ENCODE assay signal across 1 cellular context in the genomic region with DNA sequence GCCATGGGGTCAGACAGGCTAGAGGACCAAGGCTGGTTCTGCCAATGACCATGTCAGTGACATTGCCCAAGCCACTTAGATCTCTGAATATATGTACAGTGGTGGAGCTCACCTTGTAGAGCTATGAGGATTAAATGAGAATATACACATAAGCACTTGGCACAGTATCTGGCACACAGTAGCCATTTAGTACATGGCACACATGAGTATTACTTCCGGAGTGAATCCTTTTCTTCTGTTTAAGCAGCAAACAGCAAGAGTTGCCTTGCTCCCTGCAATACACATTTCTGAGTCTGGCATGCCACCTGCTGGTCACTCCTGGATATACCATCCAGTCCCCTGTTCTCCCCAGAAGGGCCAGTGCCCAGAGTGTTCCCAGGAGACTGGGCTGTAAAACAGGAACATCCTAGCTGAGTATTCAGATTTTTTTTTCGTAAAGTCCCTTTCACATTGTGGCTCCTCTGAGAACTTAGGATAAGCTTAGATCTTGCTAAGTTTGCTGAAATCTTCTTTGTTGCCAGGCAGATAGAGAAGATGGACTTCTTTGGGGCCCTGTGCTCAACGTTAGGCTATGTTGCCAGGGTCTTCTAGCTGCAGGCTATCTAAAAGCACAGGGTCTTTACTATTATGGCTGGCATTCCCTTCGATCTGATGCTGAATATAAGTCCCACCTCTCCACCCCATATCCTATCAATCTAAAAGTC.
TF ChIP-seq lines count a peak whose summit lies in the region.

No MANE protein-coding gene starts in this region.

TF ChIP-seq in GM12878, 131 proteins besides CTCF, POLR2A, EP300 and RAD21 (continued from another document):
- TF ChIP-seq, protein P1, sequence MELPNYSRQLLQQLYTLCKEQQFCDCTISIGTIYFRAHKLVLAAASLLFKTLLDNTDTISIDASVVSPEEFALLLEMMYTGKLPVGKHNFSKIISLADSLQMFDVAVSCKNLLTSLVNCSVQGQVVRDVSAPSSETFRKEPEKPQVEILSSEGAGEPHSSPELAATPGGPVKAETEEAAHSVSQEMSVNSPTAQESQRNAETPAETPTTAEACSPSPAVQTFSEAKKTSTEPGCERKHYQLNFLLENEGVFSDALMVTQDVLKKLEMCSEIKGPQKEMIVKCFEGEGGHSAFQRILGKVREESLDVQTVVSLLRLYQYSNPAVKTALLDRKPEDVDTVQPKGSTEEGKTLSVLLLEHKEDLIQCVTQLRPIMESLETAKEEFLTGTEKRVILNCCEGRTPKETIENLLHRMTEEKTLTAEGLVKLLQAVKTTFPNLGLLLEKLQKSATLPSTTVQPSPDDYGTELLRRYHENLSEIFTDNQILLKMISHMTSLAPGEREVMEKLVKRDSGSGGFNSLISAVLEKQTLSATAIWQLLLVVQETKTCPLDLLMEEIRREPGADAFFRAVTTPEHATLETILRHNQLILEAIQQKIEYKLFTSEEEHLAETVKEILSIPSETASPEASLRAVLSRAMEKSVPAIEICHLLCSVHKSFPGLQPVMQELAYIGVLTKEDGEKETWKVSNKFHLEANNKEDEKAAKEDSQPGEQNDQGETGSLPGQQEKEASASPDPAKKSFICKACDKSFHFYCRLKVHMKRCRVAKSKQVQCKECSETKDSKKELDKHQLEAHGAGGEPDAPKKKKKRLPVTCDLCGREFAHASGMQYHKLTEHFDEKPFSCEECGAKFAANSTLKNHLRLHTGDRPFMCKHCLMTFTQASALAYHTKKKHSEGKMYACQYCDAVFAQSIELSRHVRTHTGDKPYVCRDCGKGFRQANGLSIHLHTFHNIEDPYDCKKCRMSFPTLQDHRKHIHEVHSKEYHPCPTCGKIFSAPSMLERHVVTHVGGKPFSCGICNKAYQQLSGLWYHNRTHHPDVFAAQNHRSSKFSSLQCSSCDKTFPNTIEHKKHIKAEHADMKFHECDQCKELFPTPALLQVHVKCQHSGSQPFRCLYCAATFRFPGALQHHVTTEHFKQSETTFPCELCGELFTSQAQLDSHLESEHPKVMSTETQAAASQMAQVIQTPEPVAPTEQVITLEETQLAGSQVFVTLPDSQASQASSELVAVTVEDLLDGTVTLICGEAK (IDR thresholded peaks at IDR 0.05; ENCODE audit: borderline replicate concordance) = no peak
- TF ChIP-seq ZNF274 (IDR thresholded peaks at IDR 0.05; ENCODE audit: insufficient read depth, insufficient read length) = no peak
- TF ChIP-seq EED (IDR thresholded peaks at IDR 0.05; ENCODE audit: low read depth) = no peak; the same call in 1 of the 2 replicates
- TF ChIP-seq, protein P2, sequence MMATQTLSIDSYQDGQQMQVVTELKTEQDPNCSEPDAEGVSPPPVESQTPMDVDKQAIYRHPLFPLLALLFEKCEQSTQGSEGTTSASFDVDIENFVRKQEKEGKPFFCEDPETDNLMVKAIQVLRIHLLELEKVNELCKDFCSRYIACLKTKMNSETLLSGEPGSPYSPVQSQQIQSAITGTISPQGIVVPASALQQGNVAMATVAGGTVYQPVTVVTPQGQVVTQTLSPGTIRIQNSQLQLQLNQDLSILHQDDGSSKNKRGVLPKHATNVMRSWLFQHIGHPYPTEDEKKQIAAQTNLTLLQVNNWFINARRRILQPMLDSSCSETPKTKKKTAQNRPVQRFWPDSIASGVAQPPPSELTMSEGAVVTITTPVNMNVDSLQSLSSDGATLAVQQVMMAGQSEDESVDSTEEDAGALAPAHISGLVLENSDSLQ (IDR thresholded peaks at IDR 0.05) = no peak
- peak in 1 of 2 experiments; percentile 29; a peak in 1 of 4 replicates for TF ChIP-seq IKZF2 (IDR thresholded peaks at IDR 0.05)
- no peak for TF ChIP-seq EGR1 (IDR thresholded peaks at IDR 0.05; ENCODE audit: borderline replicate concordance in 1 of 2, low read depth in 2 of 2, low read length in 2 of 2)
- TF ChIP-seq, protein P3, sequence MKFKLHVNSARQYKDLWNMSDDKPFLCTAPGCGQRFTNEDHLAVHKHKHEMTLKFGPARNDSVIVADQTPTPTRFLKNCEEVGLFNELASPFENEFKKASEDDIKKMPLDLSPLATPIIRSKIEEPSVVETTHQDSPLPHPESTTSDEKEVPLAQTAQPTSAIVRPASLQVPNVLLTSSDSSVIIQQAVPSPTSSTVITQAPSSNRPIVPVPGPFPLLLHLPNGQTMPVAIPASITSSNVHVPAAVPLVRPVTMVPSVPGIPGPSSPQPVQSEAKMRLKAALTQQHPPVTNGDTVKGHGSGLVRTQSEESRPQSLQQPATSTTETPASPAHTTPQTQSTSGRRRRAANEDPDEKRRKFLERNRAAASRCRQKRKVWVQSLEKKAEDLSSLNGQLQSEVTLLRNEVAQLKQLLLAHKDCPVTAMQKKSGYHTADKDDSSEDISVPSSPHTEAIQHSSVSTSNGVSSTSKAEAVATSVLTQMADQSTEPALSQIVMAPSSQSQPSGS (IDR thresholded peaks at IDR 0.05; ENCODE audit: low read length) = no peak
- TF ChIP-seq, protein P4, sequence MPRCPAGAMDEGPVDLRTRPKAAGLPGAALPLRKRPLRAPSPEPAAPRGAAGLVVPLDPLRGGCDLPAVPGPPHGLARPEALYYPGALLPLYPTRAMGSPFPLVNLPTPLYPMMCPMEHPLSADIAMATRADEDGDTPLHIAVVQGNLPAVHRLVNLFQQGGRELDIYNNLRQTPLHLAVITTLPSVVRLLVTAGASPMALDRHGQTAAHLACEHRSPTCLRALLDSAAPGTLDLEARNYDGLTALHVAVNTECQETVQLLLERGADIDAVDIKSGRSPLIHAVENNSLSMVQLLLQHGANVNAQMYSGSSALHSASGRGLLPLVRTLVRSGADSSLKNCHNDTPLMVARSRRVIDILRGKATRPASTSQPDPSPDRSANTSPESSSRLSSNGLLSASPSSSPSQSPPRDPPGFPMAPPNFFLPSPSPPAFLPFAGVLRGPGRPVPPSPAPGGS (IDR thresholded peaks at IDR 0.05; ENCODE audit: borderline replicate concordance, insufficient read depth, low read depth, low read length, poor library complexity, severe bottlenecking) = no peak
- TF ChIP-seq, protein P5, sequence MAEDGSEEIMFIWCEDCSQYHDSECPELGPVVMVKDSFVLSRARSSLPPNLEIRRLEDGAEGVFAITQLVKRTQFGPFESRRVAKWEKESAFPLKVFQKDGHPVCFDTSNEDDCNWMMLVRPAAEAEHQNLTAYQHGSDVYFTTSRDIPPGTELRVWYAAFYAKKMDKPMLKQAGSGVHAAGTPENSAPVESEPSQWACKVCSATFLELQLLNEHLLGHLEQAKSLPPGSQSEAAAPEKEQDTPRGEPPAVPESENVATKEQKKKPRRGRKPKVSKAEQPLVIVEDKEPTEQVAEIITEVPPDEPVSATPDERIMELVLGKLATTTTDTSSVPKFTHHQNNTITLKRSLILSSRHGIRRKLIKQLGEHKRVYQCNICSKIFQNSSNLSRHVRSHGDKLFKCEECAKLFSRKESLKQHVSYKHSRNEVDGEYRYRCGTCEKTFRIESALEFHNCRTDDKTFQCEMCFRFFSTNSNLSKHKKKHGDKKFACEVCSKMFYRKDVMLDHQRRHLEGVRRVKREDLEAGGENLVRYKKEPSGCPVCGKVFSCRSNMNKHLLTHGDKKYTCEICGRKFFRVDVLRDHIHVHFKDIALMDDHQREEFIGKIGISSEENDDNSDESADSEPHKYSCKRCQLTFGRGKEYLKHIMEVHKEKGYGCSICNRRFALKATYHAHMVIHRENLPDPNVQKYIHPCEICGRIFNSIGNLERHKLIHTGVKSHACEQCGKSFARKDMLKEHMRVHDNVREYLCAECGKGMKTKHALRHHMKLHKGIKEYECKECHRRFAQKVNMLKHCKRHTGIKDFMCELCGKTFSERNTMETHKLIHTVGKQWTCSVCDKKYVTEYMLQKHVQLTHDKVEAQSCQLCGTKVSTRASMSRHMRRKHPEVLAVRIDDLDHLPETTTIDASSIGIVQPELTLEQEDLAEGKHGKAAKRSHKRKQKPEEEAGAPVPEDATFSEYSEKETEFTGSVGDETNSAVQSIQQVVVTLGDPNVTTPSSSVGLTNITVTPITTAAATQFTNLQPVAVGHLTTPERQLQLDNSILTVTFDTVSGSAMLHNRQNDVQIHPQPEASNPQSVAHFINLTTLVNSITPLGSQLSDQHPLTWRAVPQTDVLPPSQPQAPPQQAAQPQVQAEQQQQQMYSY (CRISPR knock-in tag; IDR thresholded peaks at IDR 0.05) = no peak
- 0 out of 2 replicates have a peak, but pooled peaks have one; percentile 39 for TF ChIP-seq MXI1 (IDR thresholded peaks at IDR 0.05; ENCODE audit: low read depth, low read length)
- no peak for TF ChIP-seq ZNF207 (IDR thresholded peaks at IDR 0.05; ENCODE audit: borderline replicate concordance)
- no peak for TF ChIP-seq MEF2A (IDR thresholded peaks at IDR 0.05; ENCODE audit: insufficient read depth, low read depth, low read length)
- TF ChIP-seq RB1 (IDR thresholded peaks at IDR 0.05; ENCODE audit: borderline replicate concordance) = peak; percentile 63; the same call in 1 of the 2 replicates
- TF ChIP-seq NR2C1 (IDR thresholded peaks at IDR 0.05) = peak; percentile 74
- no peak for TF ChIP-seq PAX8 (IDR thresholded peaks at IDR 0.05)
- peak; percentile 90 for TF ChIP-seq NFXL1 (IDR thresholded peaks at IDR 0.05; ENCODE audit: borderline replicate concordance)
- no peak for TF ChIP-seq CREM (IDR thresholded peaks at IDR 0.05; ENCODE audit: low read depth)
- peak in 1 of 2 experiments; percentile 96; a peak in 2 of 4 replicates for TF ChIP-seq ETV6 (conservative IDR thresholded peaks at IDR 0.05 in 1 of 2, IDR thresholded peaks at IDR 0.05 in 1 of 2; ENCODE audit: borderline replicate concordance in 1 of 2, low read depth in 1 of 2)
- TF ChIP-seq SMARCA5 (IDR thresholded peaks at IDR 0.05) = peak; percentile 44; the same call in 1 of the 2 replicates
- TF ChIP-seq, protein P6, sequence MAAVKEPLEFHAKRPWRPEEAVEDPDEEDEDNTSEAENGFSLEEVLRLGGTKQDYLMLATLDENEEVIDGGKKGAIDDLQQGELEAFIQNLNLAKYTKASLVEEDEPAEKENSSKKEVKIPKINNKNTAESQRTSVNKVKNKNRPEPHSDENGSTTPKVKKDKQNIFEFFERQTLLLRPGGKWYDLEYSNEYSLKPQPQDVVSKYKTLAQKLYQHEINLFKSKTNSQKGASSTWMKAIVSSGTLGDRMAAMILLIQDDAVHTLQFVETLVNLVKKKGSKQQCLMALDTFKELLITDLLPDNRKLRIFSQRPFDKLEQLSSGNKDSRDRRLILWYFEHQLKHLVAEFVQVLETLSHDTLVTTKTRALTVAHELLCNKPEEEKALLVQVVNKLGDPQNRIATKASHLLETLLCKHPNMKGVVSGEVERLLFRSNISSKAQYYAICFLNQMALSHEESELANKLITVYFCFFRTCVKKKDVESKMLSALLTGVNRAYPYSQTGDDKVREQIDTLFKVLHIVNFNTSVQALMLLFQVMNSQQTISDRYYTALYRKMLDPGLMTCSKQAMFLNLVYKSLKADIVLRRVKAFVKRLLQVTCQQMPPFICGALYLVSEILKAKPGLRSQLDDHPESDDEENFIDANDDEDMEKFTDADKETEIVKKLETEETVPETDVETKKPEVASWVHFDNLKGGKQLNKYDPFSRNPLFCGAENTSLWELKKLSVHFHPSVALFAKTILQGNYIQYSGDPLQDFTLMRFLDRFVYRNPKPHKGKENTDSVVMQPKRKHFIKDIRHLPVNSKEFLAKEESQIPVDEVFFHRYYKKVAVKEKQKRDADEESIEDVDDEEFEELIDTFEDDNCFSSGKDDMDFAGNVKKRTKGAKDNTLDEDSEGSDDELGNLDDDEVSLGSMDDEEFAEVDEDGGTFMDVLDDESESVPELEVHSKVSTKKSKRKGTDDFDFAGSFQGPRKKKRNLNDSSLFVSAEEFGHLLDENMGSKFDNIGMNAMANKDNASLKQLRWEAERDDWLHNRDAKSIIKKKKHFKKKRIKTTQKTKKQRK (IDR thresholded peaks at IDR 0.05; ENCODE audit: low read depth, low read length) = no peak
- TF ChIP-seq, protein P7, sequence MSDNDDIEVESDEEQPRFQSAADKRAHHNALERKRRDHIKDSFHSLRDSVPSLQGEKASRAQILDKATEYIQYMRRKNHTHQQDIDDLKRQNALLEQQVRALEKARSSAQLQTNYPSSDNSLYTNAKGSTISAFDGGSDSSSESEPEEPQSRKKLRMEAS (IDR thresholded peaks at IDR 0.05; ENCODE audit: low read depth, low read length) = no peak
- TF ChIP-seq STAT1 (conservative IDR thresholded peaks at IDR 0.05) = no peak
- TF ChIP-seq KLF5 (IDR thresholded peaks at IDR 0.05; ENCODE audit: partially characterized antibody) = no peak
TF ChIP-seq in GM12878: peak in this region for 18.
